ENCODE assay signal across 28 cellular contexts in genomic region chr7:34373940-34374339, GRCh38.
"Had no signal": no experiment of that assay in that cellular context is flagged by ENCODE, and none has a peak within 500 bp of the region (broad histone marks: within the 10 kb centered on the region; RNA-seq: fewer than 3 reads in every experiment).

No MANE protein-coding gene starts in this region.

- H3K4me1 ChIP-seq: breast epithelium, esophagus squamous epithelium, lower lobe of right lung, right lobe of liver, tibial artery had no signal

- H2AFZ ChIP-seq: hepatocyte had no signal

- H3K27me3 ChIP-seq: breast epithelium, dorsolateral prefrontal cortex, esophagus squamous epithelium, hepatocyte, right lobe of liver, tibial artery had no signal

- H3K79me2 ChIP-seq: hepatocyte had no signal

- H3K9me3 ChIP-seq: breast epithelium, esophagus squamous epithelium, lower lobe of right lung, mucosa of descending colon, right lobe of liver, tibial artery had no signal

- H3K27ac ChIP-seq: breast epithelium, dorsolateral prefrontal cortex, esophagus squamous epithelium, hepatocyte, lower lobe of right lung, right lobe of liver, skin epidermis, tibial artery had no signal

- H3K4me3 ChIP-seq: breast epithelium, dorsolateral prefrontal cortex, esophagus squamous epithelium, hepatocyte, lower lobe of right lung, mucosa of descending colon, right lobe of liver, skin epidermis, tibial artery had no signal

- DNase-seq: activated CD4-positive, alpha-beta T cell treated with anti-CD3 and anti-CD28 coated beads for 1 hour; activated CD4-positive, alpha-beta T cell treated with anti-CD3 and anti-CD28 coated beads, Interleukin-2, amount 50 U/mL, for 1 hour; activated CD8-positive, alpha-beta T cell treated with anti-CD3 and anti-CD28 coated beads, Interleukin-2, amount 10 ng/mL, durations not matched to agents 7 days and 5 days; activated naive CD4-positive, alpha-beta T cell; activated naive CD8-positive, alpha-beta T cell treated with anti-CD3 and anti-CD28 coated beads for 36 hours; activated T-cell treated with anti-CD3 and anti-CD28 coated beads, Interleukin-2, amount 50 U/mL, for 24 hours; amniotic stem cell; dorsolateral prefrontal cortex; endodermal cell; esophagus squamous epithelium; foreskin melanocyte; glutamatergic neuron; immature natural killer cell; lower lobe of right lung; mesendoderm; mucosa of descending colon; nephron progenitor cell; nucleus accumbens; posterior cingulate gyrus; right lobe of liver; stimulated activated CD4-positive, alpha-beta T cell treated with anti-CD3 and anti-CD28 coated beads, Interleukin-1b, Interleukin-23, amount 100 ng/mL, for 48 hours; stimulated activated naive CD8-positive, alpha-beta T cell treated with anti-CD3 and anti-CD28 coated beads, Interleukin-15, amount 100 ng/mL, for 72 hours; tibial artery had no signal

- ATAC-seq: activated CD8-positive, alpha-beta T cell treated with anti-CD3 and anti-CD28 coated beads, Interleukin-2, amount 10 ng/mL, durations not matched to agents 7 days and 5 days; left lobe of liver; lower lobe of right lung; mucosa of descending colon; right lobe of liver; stimulated activated effector memory CD8-positive, alpha-beta T cell treated with anti-CD3 and anti-CD28 coated beads, Interleukin-12 subunit alpha, Interleukin-12 subunit beta, amount 100 ng/mL, for 72 hours; stimulated activated naive CD8-positive, alpha-beta T cell treated with anti-CD3 and anti-CD28 coated beads, Interleukin-15, amount 100 ng/mL, for 72 hours had no signal

- H3K4me2 ChIP-seq: hepatocyte had no signal

- H3K36me3 ChIP-seq: breast epithelium, esophagus squamous epithelium, lower lobe of right lung, right lobe of liver, tibial artery had no signal
